Comparison of ENCODE assay signal across 14 cellular contexts in genomic region chr7:135971366-135971725, GRCh38. TPM values are rescaled to one million over a fixed set of nuclear protein-coding genes. Genes with fewer than 3 reads are reported as not detected.
DNase-seq lines count a peak whose midpoint lies in the region; ATAC-seq, FAIRE-seq and TF ChIP-seq lines count a peak whose summit lies in the region.
"Had no signal": no experiment of that assay in that cellular context is flagged by ENCODE, and none has a peak within 500 bp of the region (broad histone marks: within the 10 kb centered on the region; RNA-seq: fewer than 3 reads in every experiment).

No MANE protein-coding gene starts in this region.

- TF ChIP-seq CTCF in OCI-LY7 (conservative IDR thresholded peaks at IDR 0.05; ENCODE audit: low read length): no peak

- H3K79me2 ChIP-seq in OCI-LY7 (ENCODE audit: insufficient read depth, low read depth, low read length): peaks cover 97% of the 10 kb centered on the region

- H4K20me1 ChIP-seq in OCI-LY7 (ENCODE audit: insufficient read depth, low read length): peaks cover 54% of the 10 kb centered on the region

- H3K4me1 ChIP-seq in OCI-LY7 (ENCODE audit: insufficient read depth, low read length, poor library complexity, severe bottlenecking): peaks cover 74% of the 10 kb centered on the region

- POLR2A ChIA-PET in OCI-LY7 (lab: Charles Lee): interaction anchor here (0.7 to 1.6 kb wide), 6 partner anchors 10 to 390 kb away, joined by 3 to 7 read pairs (median 4); no protein-coding TSS in a partner anchor

- no peak overlapping the region for H2AFZ ChIP-seq in OCI-LY7 (ENCODE audit: low read length)

- no peak for TF ChIP-seq POLR2A in H54 (IDR thresholded peaks at IDR 0.05; ENCODE audit: low read depth, low read length)

- TSS peak; percentile 45 for BruUV-seq in OCI-LY7 (replicated peaks; lab: Mats Ljungman, UMichigan)

- CTCF ChIA-PET in OCI-LY7 (lab: Charles Lee; ENCODE audit: unreplicated experiment): no interaction called here

- peak overlapping the region; percentile 97 for H3K4me3 ChIP-seq in OCI-LY7 (ENCODE audit: low read depth, low read length, poor library complexity, severe bottlenecking)
- no peak overlapping the region for H3K4me3 ChIP-seq in H7 (ENCODE audit: insufficient read depth, low read depth, low read length)

- no peak for FAIRE-seq in H54 (lab: Jason Lieb, UNC)
- FAIRE-seq: astrocyte, endothelial cell of umbilical vein had no signal

- peak; percentile 39 for DNase-seq in CD1c-positive myeloid dendritic cell (ENCODE audit: extremely low spot score)
- peak; percentile 38 for DNase-seq in OCI-LY7 (ENCODE audit: low spot score)
- no peak for DNase-seq in NCI-H146 treated with DMSO at 0.1 percent for 48 hours (lab: John Stamatoyannopoulos, UW; ENCODE audit: unreplicated experiment)
- no peak for DNase-seq in H7
- DNase-seq in DMS114 treated with DMSO at 0.1 percent for 48 hours (lab: John Stamatoyannopoulos, UW; ENCODE audit: unreplicated experiment): no peak
- DNase-seq in H54 (ENCODE audit: insufficient read length, low spot score): no peak
- DNase-seq: activated T-cell treated with anti-CD3 and anti-CD28 coated beads, Interleukin-2, amount 50 U/mL, for 4 hours; NCI-H446; SHP77 had no signal

- intact Hi-C loops in OCI-LY7 (cut with micrococcal nuclease; ENCODE audit: unreplicated experiment): loop anchor here (5.0 to 10.0 kb wide), 2 partner anchors 321 to 407 kb away; no protein-coding TSS in a partner anchor

- peaks cover 15% of the 10 kb centered on the region; the same call in 1 of the 2 replicates for H3K9me3 ChIP-seq in OCI-LY7 (ENCODE audit: low read length)

- H3K4me2 ChIP-seq in OCI-LY7 (ENCODE audit: low read length): peak overlapping the region; percentile 98

- peak overlapping the region; percentile 93 for H3K27ac ChIP-seq in OCI-LY7 (ENCODE audit: low read depth, low read length, poor library complexity, severe bottlenecking)

- no peaks in the 10 kb centered on the region for H3K9me2 ChIP-seq in OCI-LY7 (ENCODE audit: insufficient read depth, low read length)

- peak; percentile 21 for ATAC-seq in GM19397 (IDR thresholded peaks at IDR 0.05; ENCODE audit: unreplicated experiment)
- peak; percentile 7 for ATAC-seq in HG03108 (IDR thresholded peaks at IDR 0.05; ENCODE audit: unreplicated experiment)
- ATAC-seq: activated CD4-positive, CD25-positive, alpha-beta regulatory T cell treated with anti-CD3 and anti-CD28 coated beads, Interleukin-2, amount 50 U/mL, for 24 hours; activated T-cell treated with anti-CD3 and anti-CD28 coated beads, Interleukin-2, amount 50 U/mL, for 4 hours had no signal

- H3K36me3 ChIP-seq in OCI-LY7 (ENCODE audit: insufficient read depth, low read length): peaks cover 79% of the 10 kb centered on the region
- H3K36me3 ChIP-seq in H7 (replicated peaks; ENCODE audit: control insufficient read depth, insufficient read depth, low read length): no peaks in the 10 kb centered on the region

- no peaks in the 10 kb centered on the region for H3K27me3 ChIP-seq in H7 (ENCODE audit: control insufficient read depth, insufficient read depth, low read length)

RNA-seq across cellular contexts. Expression of gene MTPN, which starts 5.8 kb away (rescaled TPM):
- 83.9 and 91.3 TPM in 2 replicates for total RNA-seq in OCI-LY7 (2014; rRNA removed; shearing (Covaris generic))
- 281 and 346 TPM in 2 replicates for total RNA-seq in OCI-LY7 (2022)
- 70.0 and 70.4 TPM in 2 replicates for total RNA-seq in H7 (2014; rRNA removed; shearing (Covaris generic))

Comparison
In these comparisons a context has a peak if more than half of its experiments do, and no peak if none do; other contexts are left out.
1. DNase-seq: peak in CD1c-positive myeloid dendritic cell (single experiment) and OCI-LY7 (single experiment); none in NCI-H146 treated with DMSO at 0.1 percent for 48 hours (single experiment), H7 (single experiment), DMS114 treated with DMSO at 0.1 percent for 48 hours (single experiment) and H54 (single experiment).